Comparison of ENCODE assay signal across 20 cellular contexts in genomic region chr5:37661227-37661920, GRCh38.
A peak's percentile ranks its signal among the peaks of the same experiment; 100 is the strongest.
DNase-seq lines count a peak whose midpoint lies in the region; ATAC-seq and TF ChIP-seq lines count a peak whose summit lies in the region.
"Had no signal": no experiment of that assay in that cellular context is flagged by ENCODE, and none has a peak within 500 bp of the region (broad histone marks: within the 10 kb centered on the region; RNA-seq: fewer than 3 reads in every experiment).

No MANE protein-coding gene starts in this region.

- H3K27ac Mint-ChIP-seq in GM23338 = peak overlapping the region; percentile 62; the same call in 1 of the 2 replicates
- peak overlapping the region; percentile 14 for H3K27ac Mint-ChIP-seq in central memory CD8-positive, alpha-beta T cell (ENCODE audit: low read depth)
- H3K27ac Mint-ChIP-seq: HFFc6 had no signal

- H3K27me3 ChIP-seq in GM23338 (ENCODE audit: insufficient read depth) = no peaks in the 10 kb centered on the region
- no peaks in the 10 kb centered on the region for H3K27me3 ChIP-seq in PC-3 (ENCODE audit: low read length)
- no peaks in the 10 kb centered on the region for H3K27me3 ChIP-seq in trophoblast cell (ENCODE audit: insufficient read depth, low read length)
- H3K27me3 ChIP-seq: BE2C had no signal

- H2AFZ ChIP-seq in GM23338 = no peak overlapping the region
- no peak overlapping the region for H2AFZ ChIP-seq in PC-3 (ENCODE audit: low read length)
- H2AFZ ChIP-seq in trophoblast cell (ENCODE audit: insufficient read depth, low read length, poor library complexity) = no peak overlapping the region

- no peak overlapping the region for H3K4me3 Mint-ChIP-seq in GM23338
- no peak overlapping the region for H3K4me3 Mint-ChIP-seq in central memory CD8-positive, alpha-beta T cell
- H3K4me3 Mint-ChIP-seq: HFFc6 had no signal

- no peak overlapping the region for H4K12ac ChIP-seq in trophoblast cell (ENCODE audit: low read depth, low read length)

- BruUV-seq in PC-3 (replicated peaks; lab: Mats Ljungman, UMichigan) = no TSS peak

- no peaks in the 10 kb centered on the region for H3F3A ChIP-seq in GM23338 (replicated peaks; ENCODE audit: low read depth)
- H3F3A ChIP-seq in PC-3 (ENCODE audit: low read length, unreplicated experiment) = no peaks in the 10 kb centered on the region

- H3K14ac ChIP-seq in trophoblast cell (ENCODE audit: low read length) = peak overlapping the region; percentile 17

- WGBS in trophoblast cell (ENCODE audit: extremely low coverage, insufficient coverage, insufficient read length) = no CpG with 5 or more reads among the region's 5 CpGs

- DNase-seq in GM23338 (ENCODE audit: low spot score) (no peak), PC-3 (peak; percentile 6), trophoblast cell (no peak), NCI-H526 treated with DMSO at 0.1 percent for 48 hours (lab: John Stamatoyannopoulos, UW) (no peak), MV-4-11 (lab: John Stamatoyannopoulos, UW) (no peak), NCI-H446 (lab: John Stamatoyannopoulos, UW) (no peak)
- no peak for DNase-seq in central memory CD8-positive, alpha-beta T cell (ENCODE audit: low spot score in 2 of 2)
- DNase-seq: BE2C, DMS79 treated with DMSO at 0.1 percent for 48 hours, HFFc6, KG1, NCI-H1092 treated with DMSO at 0.1 percent for 48 hours, NCI-H1436 treated with DMSO at 0.1 percent for 48 hours, NCI-H2029, NCI-H226, NCI-H524, NCI-H82, Right ventricle myocardium superior had no signal

- peak; percentile 49 for ATAC-seq in GM23338
- ATAC-seq in PC-3 = no peak
- no peak for ATAC-seq in central memory CD8-positive, alpha-beta T cell (replicated peaks; ENCODE audit: extremely low read depth, poor library complexity, severe bottlenecking)
- ATAC-seq in GM18861 (IDR thresholded peaks at IDR 0.05; ENCODE audit: unreplicated experiment) = no peak
- ATAC-seq: GM12878 had no signal

- H4K20me1 ChIP-seq in GM23338 (replicated peaks; ENCODE audit: insufficient read depth) (no peaks in the 10 kb centered on the region), PC-3 (ENCODE audit: low read length) (no peaks in the 10 kb centered on the region)

- CTCF ChIA-PET in PC-3 (lab: Charles Lee) = no interaction called here

- H3K36me3 Mint-ChIP-seq in GM23338 (ENCODE audit: low read depth) = no peaks in the 10 kb centered on the region
- peaks cover 3% of the 10 kb centered on the region for H3K36me3 Mint-ChIP-seq in central memory CD8-positive, alpha-beta T cell (ENCODE audit: insufficient read depth)

- no peak overlapping the region for H3K4ac ChIP-seq in trophoblast cell (ENCODE audit: low read depth, low read length)

- H2BK12ac ChIP-seq in trophoblast cell (ENCODE audit: low read length) = peak overlapping the region; percentile 89

- no peak overlapping the region for H2AK5ac ChIP-seq in trophoblast cell (ENCODE audit: low read length)

- H3K9me2 ChIP-seq in GM23338 (ENCODE audit: insufficient read depth) = no peaks in the 10 kb centered on the region
- H3K9me2 ChIP-seq in PC-3 (replicated peaks; ENCODE audit: low read length) = no peaks in the 10 kb centered on the region

- H3K4me1 ChIP-seq in GM23338 (ENCODE audit: insufficient read depth) = peaks cover 6% of the 10 kb centered on the region; the same call in 1 of the 2 replicates
- peaks cover 8% of the 10 kb centered on the region for H3K4me1 ChIP-seq in PC-3 (ENCODE audit: insufficient read depth, low read length)
- peaks cover 6 to 7% of the 10 kb centered on the region in 2 experiments for H3K4me1 ChIP-seq in trophoblast cell (ENCODE audit: control insufficient read depth in 1 of 2, insufficient read depth in 2 of 2, low read length in 2 of 2)

- H3K9ac ChIP-seq in PC-3 (ENCODE audit: low read length) = no peak overlapping the region
- no peak overlapping the region for H3K9ac ChIP-seq in trophoblast cell (ENCODE audit: low read length)

- H3K36me3 ChIP-seq in GM23338 (ENCODE audit: insufficient read depth) = no peaks in the 10 kb centered on the region
- no peaks in the 10 kb centered on the region for H3K36me3 ChIP-seq in PC-3 (ENCODE audit: low read depth, low read length)
- H3K36me3 ChIP-seq in trophoblast cell (ENCODE audit: control insufficient read depth in 1 of 2, insufficient read depth in 2 of 2, low read length in 2 of 2) = no peaks in the 10 kb centered on the region
- H3K36me3 ChIP-seq: BE2C had no signal

- H2BK5ac ChIP-seq in trophoblast cell (ENCODE audit: low read depth, low read length, poor library complexity) = no peak overlapping the region

- no peaks in the 10 kb centered on the region for H3K9me3 Mint-ChIP-seq in GM23338
- no peaks in the 10 kb centered on the region for H3K9me3 Mint-ChIP-seq in central memory CD8-positive, alpha-beta T cell
- H3K9me3 Mint-ChIP-seq: HFFc6 had no signal

- peak overlapping the region; percentile 72 for H2BK120ac ChIP-seq in trophoblast cell (ENCODE audit: insufficient read depth, low read length, poor library complexity)

- H4K91ac ChIP-seq in trophoblast cell (ENCODE audit: low read depth, low read length) = no peak overlapping the region

- no peak for TF ChIP-seq CTCF in GM23338 (conservative IDR thresholded peaks at IDR 0.05; ENCODE audit: low read depth in 2 of 2)
- TF ChIP-seq CTCF in PC-3 (conservative IDR thresholded peaks at IDR 0.05; ENCODE audit: low read depth, low read length) = no peak

- peaks cover 32% of the 10 kb centered on the region for H3K4me1 Mint-ChIP-seq in GM23338
- peaks cover 10% of the 10 kb centered on the region for H3K4me1 Mint-ChIP-seq in central memory CD8-positive, alpha-beta T cell

- POLR2A ChIA-PET in PC-3 (lab: Charles Lee; ENCODE audit: unreplicated experiment) = no interaction called here

- H3K9me3 ChIP-seq in PC-3 (ENCODE audit: low read length) (no peaks in the 10 kb centered on the region), trophoblast cell (ENCODE audit: insufficient read depth, low read depth, low read length) (no peaks in the 10 kb centered on the region)
- H3K9me3 ChIP-seq: BE2C had no signal

- peaks cover 3% of the 10 kb centered on the region for H3K27me3 Mint-ChIP-seq in GM23338 (ENCODE audit: insufficient read depth, low read depth, poor library complexity)
- no peaks in the 10 kb centered on the region for H3K27me3 Mint-ChIP-seq in central memory CD8-positive, alpha-beta T cell

- no peak overlapping the region for H3K4me3 ChIP-seq in GM23338
- no peak overlapping the region for H3K4me3 ChIP-seq in PC-3 (ENCODE audit: low read length)
- H3K4me3 ChIP-seq in trophoblast cell (ENCODE audit: low read depth, low read length) = no peak overlapping the region
- H3K4me3 ChIP-seq: GM12878 had no signal

- no peak overlapping the region for H3K4me2 ChIP-seq in GM23338
- H3K4me2 ChIP-seq in PC-3 (ENCODE audit: low read length) = no peak overlapping the region
- no peak overlapping the region for H3K4me2 ChIP-seq in trophoblast cell (ENCODE audit: low read length)

- H3K79me2 ChIP-seq in GM23338 (replicated peaks; ENCODE audit: insufficient read depth) = no peaks in the 10 kb centered on the region
- no peaks in the 10 kb centered on the region for H3K79me2 ChIP-seq in PC-3 (ENCODE audit: low read length)
- no peaks in the 10 kb centered on the region for H3K79me2 ChIP-seq in trophoblast cell (ENCODE audit: control insufficient read depth, insufficient read depth, low read length, poor library complexity)

- intact Hi-C loops in PC-3 (cut with micrococcal nuclease) = no loop called here

- H3K18ac ChIP-seq in trophoblast cell (ENCODE audit: low read length) = no peak overlapping the region

- H4K8ac ChIP-seq in trophoblast cell (ENCODE audit: low read depth, low read length) = no peak overlapping the region

- no peak overlapping the region for H3K23ac ChIP-seq in trophoblast cell (ENCODE audit: low read length)

- H3K79me1 ChIP-seq in trophoblast cell (ENCODE audit: low read length) = no peaks in the 10 kb centered on the region

- H3K27ac ChIP-seq in GM23338 (ENCODE audit: low read depth) (peak overlapping the region; percentile 74), PC-3 (ENCODE audit: low read length) (no peak overlapping the region), trophoblast cell (ENCODE audit: low read depth, low read length) (no peak overlapping the region)

TF ChIP-seq in GM23338, 12 proteins besides CTCF, POLR2A, EP300 and RAD21 (continues in another document):
- TF ChIP-seq POLR2AphosphoS5 (IDR thresholded peaks at IDR 0.05; ENCODE audit: low read depth) (no peak), EZH2phosphoT487 (IDR thresholded peaks at IDR 0.05; ENCODE audit: unreplicated experiment) (no peak), EZH2 (IDR thresholded peaks at IDR 0.05; ENCODE audit: low read depth, unreplicated experiment) (no peak)
